8 cellular contexts compared by ENCODE assay signal in the genomic region with DNA sequence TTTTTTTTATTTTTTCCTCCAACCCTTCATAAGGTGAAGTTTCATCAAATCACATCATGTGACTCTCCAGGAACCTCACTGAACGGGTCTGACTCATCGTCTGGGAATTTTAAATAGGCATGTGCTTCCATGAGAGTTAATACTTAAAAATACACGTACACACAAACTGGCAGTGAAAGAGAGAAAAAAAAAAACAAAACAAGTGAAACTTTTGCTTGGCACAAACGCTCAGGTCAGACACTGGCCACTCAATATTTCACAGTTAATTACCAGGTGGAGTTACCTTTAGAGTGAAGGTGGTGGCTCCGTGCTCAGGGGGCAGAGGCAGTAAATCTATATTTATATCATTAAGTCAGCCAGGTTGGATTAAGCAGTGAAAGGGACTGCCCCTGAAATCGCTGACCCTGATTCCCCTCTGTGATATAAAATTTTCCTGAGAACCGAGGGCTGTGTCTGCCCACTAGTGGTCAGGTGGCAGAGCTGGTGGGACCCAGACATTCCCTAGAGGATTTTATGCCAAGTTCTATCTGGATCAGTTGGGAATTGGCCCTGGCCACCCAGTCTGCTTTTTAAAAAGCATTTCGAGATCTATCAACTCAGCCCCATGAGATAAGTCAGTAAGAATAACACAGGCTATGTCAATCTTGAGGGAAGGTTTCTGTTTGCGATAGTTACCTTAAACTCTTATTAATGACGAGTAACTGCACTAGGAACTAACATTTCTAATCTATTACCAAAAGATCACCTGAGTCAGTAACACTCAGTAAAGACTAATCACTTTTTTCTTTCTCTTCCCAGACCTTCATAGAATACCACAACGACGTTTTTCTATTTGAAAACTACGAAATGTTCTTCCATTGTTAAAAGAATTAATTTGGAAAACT.
DNase-seq lines count a peak whose midpoint lies in the region; ATAC-seq, FAIRE-seq and TF ChIP-seq lines count a peak whose summit lies in the region.

No MANE protein-coding gene starts in this region.

- no peak overlapping the region; the same call in 1 of the 2 replicates for H3K4me2 ChIP-seq in GM23338
- no peak overlapping the region for H3K4me2 ChIP-seq in OCI-LY1 (ENCODE audit: low read length)
- peak overlapping the region; percentile 84 for H3K4me2 ChIP-seq in endothelial cell of umbilical vein (ENCODE audit: insufficient read depth, low read length)

- H3K9me3 Mint-ChIP-seq in GM23338 (peaks cover 3% of the 10 kb centered on the region; the same call in 2 of the 3 replicates), nephron progenitor cell (peaks cover 4% of the 10 kb centered on the region)

- H3K4me3 ChIP-seq in GM23338, result no peak overlapping the region
- no peak overlapping the region for H3K4me3 ChIP-seq in OCI-LY1 (ENCODE audit: low read depth, low read length, poor library complexity, severe bottlenecking)
- H3K4me3 ChIP-seq in endothelial cell of umbilical vein (replicated peaks in 1 of 3; ENCODE audit: insufficient read depth in 1 of 3, low read depth in 1 of 3, low read length in 3 of 3), result peak overlapping the region in 1 of 3 experiments; percentile 36

- FAIRE-seq in endothelial cell of umbilical vein (lab: Jason Lieb, UNC), result peak; percentile 77

- H3K9me2 ChIP-seq in GM23338 (ENCODE audit: insufficient read depth) (peaks cover 5% of the 10 kb centered on the region; the same call in 1 of the 2 replicates), OCI-LY1 (ENCODE audit: low read depth, low read length) (no peaks in the 10 kb centered on the region)

- H3K27me3 ChIP-seq in GM23338 (ENCODE audit: insufficient read depth), result no peaks in the 10 kb centered on the region
- no peaks in the 10 kb centered on the region for H3K27me3 ChIP-seq in OCI-LY1 (ENCODE audit: insufficient read depth, low read length)
- no peaks in the 10 kb centered on the region for H3K27me3 ChIP-seq in endothelial cell of umbilical vein (ENCODE audit: control insufficient read depth in 2 of 2, insufficient read depth in 2 of 2, low read length in 2 of 2)

- POLR2A ChIA-PET in endothelial cell of umbilical vein (lab: Charles Lee), result interaction anchor here (3.0 kb wide), 1 partner anchor 1234 kb away, joined by 13 read pairs; the partner anchor contains the start of gene SOX4

- ATAC-seq in GM23338, result peak; percentile 96

- CTCF ChIA-PET in endothelial cell of umbilical vein (lab: Charles Lee), result interaction anchor here (0.6 to 2.4 kb wide), 8 partner anchors 43 to 1232 kb away, joined by 3 to 12 read pairs (median 4); no protein-coding TSS in a partner anchor

- TF ChIP-seq POLR2A in endothelial cell of umbilical vein (IDR thresholded peaks at IDR 0.05; ENCODE audit: low read depth, low read length), result no peak

- H3K36me3 Mint-ChIP-seq in GM23338 (ENCODE audit: low read depth), result no peaks in the 10 kb centered on the region
- H3K36me3 Mint-ChIP-seq in nephron progenitor cell (ENCODE audit: low read depth), result no peaks in the 10 kb centered on the region

- no peaks in the 10 kb centered on the region; the same call in 1 of the 2 replicates for H3K4me1 ChIP-seq in GM23338 (ENCODE audit: insufficient read depth)
- no peaks in the 10 kb centered on the region for H3K4me1 ChIP-seq in OCI-LY1 (ENCODE audit: insufficient read depth, low read length, severe bottlenecking)
- H3K4me1 ChIP-seq in endothelial cell of umbilical vein (ENCODE audit: control insufficient read depth, extremely low read depth, insufficient read depth, low read length), result peaks cover 31% of the 10 kb centered on the region

- TSS peak; percentile 84 for BruUV-seq in endothelial cell of umbilical vein (replicated peaks; lab: Mats Ljungman, UMichigan)

- H3K27ac ChIP-seq in GM23338 (ENCODE audit: low read depth), result peak overlapping the region; percentile 20; the same call in 1 of the 2 replicates
- no peak overlapping the region for H3K27ac ChIP-seq in OCI-LY1 (ENCODE audit: low read depth, low read length, poor library complexity, severe bottlenecking)
- H3K27ac ChIP-seq in endothelial cell of umbilical vein (ENCODE audit: insufficient read depth, low read depth, low read length), result peak overlapping the region; percentile 96

- H3K79me2 ChIP-seq in GM23338 (replicated peaks; ENCODE audit: insufficient read depth) (no peaks in the 10 kb centered on the region), OCI-LY1 (ENCODE audit: insufficient read depth, low read length) (no peaks in the 10 kb centered on the region), endothelial cell of umbilical vein (ENCODE audit: control insufficient read depth, insufficient read depth, low read length) (no peaks in the 10 kb centered on the region)

- intact Hi-C loops in endothelial cell of umbilical vein (cut with micrococcal nuclease), result loop anchor here (1.0 to 10.0 kb wide), 21 partner anchors 55 to 1951 kb away; partner anchors contain the start of gene SOX4

- peaks cover 11% of the 10 kb centered on the region for H3K4me1 Mint-ChIP-seq in GM23338
- peaks cover 27% of the 10 kb centered on the region for H3K4me1 Mint-ChIP-seq in nephron progenitor cell

- H3K36me3 ChIP-seq in GM23338 (ENCODE audit: insufficient read depth), result no peaks in the 10 kb centered on the region
- no peaks in the 10 kb centered on the region for H3K36me3 ChIP-seq in OCI-LY1 (ENCODE audit: insufficient read depth, low read length)
- no peaks in the 10 kb centered on the region for H3K36me3 ChIP-seq in endothelial cell of umbilical vein (ENCODE audit: control insufficient read depth in 2 of 2, extremely low read depth in 1 of 2, insufficient read depth in 2 of 2, low read length in 2 of 2)

- TF ChIP-seq CTCF in GM23338 (conservative IDR thresholded peaks at IDR 0.05; ENCODE audit: low read depth in 2 of 2) (peak; percentile 84 to 86), OCI-LY1 (IDR thresholded peaks at IDR 0.05; ENCODE audit: low read length) (peak; percentile 59), endothelial cell of umbilical vein (IDR thresholded peaks at IDR 0.05; ENCODE audit: extremely low read depth in 1 of 2, insufficient read depth in 1 of 2, low read depth in 1 of 2, low read length in 2 of 2) (peak; percentile 85 to 95), nephron progenitor cell (IDR thresholded peaks at IDR 0.05) (peak; percentile 71)

- H3K27me3 Mint-ChIP-seq in GM23338 (ENCODE audit: insufficient read depth, low read depth, poor library complexity) (peaks cover 3% of the 10 kb centered on the region), nephron progenitor cell (ENCODE audit: low read depth, poor library complexity) (no peaks in the 10 kb centered on the region)

- H3K9me1 ChIP-seq in endothelial cell of umbilical vein (replicated peaks; ENCODE audit: control insufficient read depth, extremely low read depth, insufficient read depth, low read length), result no peaks in the 10 kb centered on the region

- no peak overlapping the region for H3K9ac ChIP-seq in OCI-LY1 (ENCODE audit: low read length)
- peak overlapping the region; percentile 96 for H3K9ac ChIP-seq in endothelial cell of umbilical vein (replicated peaks; ENCODE audit: extremely low read depth, insufficient read depth, low read length)

- H2AFZ ChIP-seq in GM23338 (peak overlapping the region; percentile 56; the same call in 1 of the 2 replicates), OCI-LY1 (ENCODE audit: low read length) (no peak overlapping the region), endothelial cell of umbilical vein (ENCODE audit: low read depth, low read length) (peak overlapping the region; percentile 75)

- 0 out of 3 replicates have a peak overlapping the region, but pooled peaks have one; percentile 1 for H3K4me3 Mint-ChIP-seq in GM23338
- no peak overlapping the region for H3K4me3 Mint-ChIP-seq in nephron progenitor cell

- H3K27ac Mint-ChIP-seq in GM23338 (peak overlapping the region; percentile 82; the same call in 1 of the 2 replicates), nephron progenitor cell (peak overlapping the region; percentile 9)

- H4K20me1 ChIP-seq in GM23338 (replicated peaks; ENCODE audit: insufficient read depth) (no peaks in the 10 kb centered on the region), OCI-LY1 (ENCODE audit: insufficient read depth, low read length) (no peaks in the 10 kb centered on the region), endothelial cell of umbilical vein (replicated peaks; ENCODE audit: control insufficient read depth, extremely low read depth, insufficient read depth, low read length) (no peaks in the 10 kb centered on the region)

- dilution Hi-C loops in endothelial cell of umbilical vein (cut with MboI; ENCODE audit: extremely low pct_ligation_motif_present, low sequenced_read_pairs), result no loop called here

- DNase-seq in 8988T (peak; percentile 17), GM23338 (ENCODE audit: low spot score) (peak; percentile 74), endothelial cell of umbilical vein (ENCODE audit: low read depth, low spot score) (peak; percentile 99), nephron progenitor cell (peak; percentile 24), activated gamma-delta T cell (lab: John Stamatoyannopoulos, UW) (no peak), T-helper 9 cell (no peak), activated gamma-delta T cell treated with Interleukin-2 at 50 U/mL for 16 hours (no peak)

- no peaks in the 10 kb centered on the region for H3F3A ChIP-seq in GM23338 (replicated peaks; ENCODE audit: low read depth)
- H3F3A ChIP-seq in OCI-LY1 (ENCODE audit: insufficient read depth, low read length), result no peaks in the 10 kb centered on the region

- H3K9me3 ChIP-seq in OCI-LY1 (ENCODE audit: low read length) (no peaks in the 10 kb centered on the region), endothelial cell of umbilical vein (replicated peaks; ENCODE audit: control insufficient read depth, insufficient read depth, low read length) (no peaks in the 10 kb centered on the region)

TF ChIP-seq in endothelial cell of umbilical vein, 7 proteins besides CTCF, POLR2A, EP300 and RAD21:
- TF ChIP-seq POLR2AphosphoS5 (IDR thresholded peaks at IDR 0.05; ENCODE audit: insufficient read depth, low read depth, low read length) (peak; percentile 43), JUN (IDR thresholded peaks at IDR 0.05; ENCODE audit: borderline replicate concordance, insufficient read depth, insufficient read length, low read depth) (peak; percentile 95), MYC (IDR thresholded peaks at IDR 0.05; ENCODE audit: low read depth, low read length) (no peak), FOS (IDR thresholded peaks at IDR 0.05; ENCODE audit: borderline replicate concordance, insufficient read depth, low read length) (peak; percentile 86), GATA2 (IDR thresholded peaks at IDR 0.05; ENCODE audit: insufficient read depth, insufficient read length, low read depth, low read length) (peak; percentile 74), MAX (IDR thresholded peaks at IDR 0.05; ENCODE audit: insufficient read depth, insufficient read length) (peak; percentile 67), EZH2 (IDR thresholded peaks at IDR 0.05; ENCODE audit: borderline replicate concordance, low read depth, low read length, severe bottlenecking) (no peak)

Comparison
In these comparisons a context has a peak if more than half of its experiments do, and no peak if none do; other contexts are left out.
1. DNase-seq: peak in 8988T (single experiment), GM23338 (single experiment), endothelial cell of umbilical vein (single experiment) and nephron progenitor cell (single experiment); none in activated gamma-delta T cell (single experiment), T-helper 9 cell (single experiment) and activated gamma-delta T cell treated with Interleukin-2 at 50 U/mL for 16 hours (single experiment).
2. Peak in every context shown above with its lines, with median percentiles within 50 percentile points of each other: CTCF ChIP-seq.